Comparison of ENCODE assay signal across 8 cellular contexts in genomic region chr12:6278439-6279255, GRCh38.
DNase-seq lines count a peak whose midpoint lies in the region; ATAC-seq and TF ChIP-seq lines count a peak whose summit lies in the region.

No MANE protein-coding gene starts in this region.

- peak; percentile 45 for TF ChIP-seq CTCF in AG09309 (IDR thresholded peaks at IDR 0.05; ENCODE audit: control insufficient read depth, insufficient read depth, low read depth, low read length, missing control alignments)

- no peak for DNase-seq in AG09309 (ENCODE audit: low read depth)
- peak; percentile 71 to 80 for DNase-seq in NOMO-1 (lab: John Stamatoyannopoulos, UW; ENCODE audit: unreplicated experiment in 2 of 2)
- peak; percentile 98 for DNase-seq in activated CD8-positive, alpha-beta memory T cell treated with anti-CD3 and anti-CD28 coated beads, Interleukin-2, amount 50 U/mL, for 48 hours
- DNase-seq in epidermal melanocyte (ENCODE audit: insufficient read length, low spot score): peak; percentile 67
- peak; percentile 63 for DNase-seq in middle frontal gyrus (ENCODE audit: extremely low spot score, low spot score)
- DNase-seq in stimulated activated CD8-positive, alpha-beta memory T cell treated with anti-CD3 and anti-CD28 coated beads, Interleukin-15, amount 100 ng/mL, for 48 hours (ENCODE audit: low read depth in 2 of 2): peak; percentile 80

- peak overlapping the region; percentile 19 for H3K4me3 ChIP-seq in AG09309 (ENCODE audit: control insufficient read depth, low read depth, low read length)

- peak; percentile 59 for ATAC-seq in GM18861 (IDR thresholded peaks at IDR 0.05; ENCODE audit: unreplicated experiment)
- ATAC-seq in HG03139 (IDR thresholded peaks at IDR 0.05; ENCODE audit: unreplicated experiment): peak; percentile 77
